Comparison of ENCODE assay signal across 8 cellular contexts in genomic region chr6:55980627-55981211, GRCh38.
A peak's percentile ranks its signal among the peaks of the same experiment; 100 is the strongest.
DNase-seq lines count a peak whose midpoint lies in the region; FAIRE-seq and TF ChIP-seq lines count a peak whose summit lies in the region.

No MANE protein-coding gene starts in this region.

- FAIRE-seq in GM18507 (lab: Jason Lieb, UNC) = peak; percentile 69
- peak; percentile 85 for FAIRE-seq in TTC549 (lab: Jason Lieb, UNC)

- H3K4me3 ChIP-seq in A673 (ENCODE audit: low read depth, low read length, poor library complexity, severe bottlenecking) = no peak overlapping the region
- no peak overlapping the region for H3K4me3 ChIP-seq in stomach

- DNase-seq in A673 (ENCODE audit: low spot score) (peak; percentile 82), GM18507 (ENCODE audit: extremely low spot score, insufficient read length, low read depth) (no peak), NCI-H1092 (lab: John Stamatoyannopoulos, UW) (peak; percentile 5), head of caudate nucleus (peak in 22 of 42 donors; percentile 2 to 74 (median 40)), stomach (no peak), activated T-cell treated with anti-CD3 and anti-CD28 coated beads for 4 hours (no peak)
- no peak for DNase-seq in activated CD4-positive, alpha-beta T cell treated with anti-CD3 and anti-CD28 coated beads, Interleukin-2, amount 50 U/mL, for 48 hours

- H3K4me1 ChIP-seq in A673 (ENCODE audit: insufficient read depth, low read length, poor library complexity, severe bottlenecking) (peaks cover 25% of the 10 kb centered on the region), stomach (no peaks in the 10 kb centered on the region)

- POLR2A ChIA-PET in A673 (lab: Charles Lee; ENCODE audit: low non-redundant PET) = interaction anchor here (0.7 kb wide), 1 partner anchor 1939 kb away, joined by 16 read pairs; no protein-coding TSS in a partner anchor

- H3K36me3 ChIP-seq in A673 (ENCODE audit: insufficient read depth, low read length, poor library complexity, severe bottlenecking) (peaks cover under 1% of the 10 kb centered on the region), stomach (no peaks in the 10 kb centered on the region)

- peaks cover 11% of the 10 kb centered on the region for H3K9me3 ChIP-seq in A673 (ENCODE audit: low read depth, low read length, poor library complexity, severe bottlenecking)
- H3K9me3 ChIP-seq in stomach = no peaks in the 10 kb centered on the region

- no peak for TF ChIP-seq EP300 in stomach (IDR thresholded peaks at IDR 0.05)

- CTCF ChIA-PET in A673 (lab: Charles Lee) = interaction anchor here (0.6 to 0.7 kb wide), 2 partner anchors 32 to 240 kb away, joined by 3 to 4 read pairs; no protein-coding TSS in a partner anchor

- 7 to 20% (median 13%) methylated on average over 1 of the region's 1 CpG for WGBS in stomach, 5 donors

- no TSS peak for BruUV-seq in A673 (replicated peaks; lab: Mats Ljungman, UMichigan)

- peak overlapping the region; percentile 48 for H3K27ac ChIP-seq in A673 (ENCODE audit: low read depth, low read length, poor library complexity, severe bottlenecking)
- H3K27ac ChIP-seq in stomach = no peak overlapping the region

- no peaks in the 10 kb centered on the region for H3K27me3 ChIP-seq in A673 (replicated peaks; ENCODE audit: insufficient read depth, low read depth, low read length, poor library complexity)
- H3K27me3 ChIP-seq in stomach = no peaks in the 10 kb centered on the region

- peak; percentile 80 for TF ChIP-seq CTCF in A673 (conservative IDR thresholded peaks at IDR 0.05; ENCODE audit: low read depth, low read length)
- TF ChIP-seq CTCF in stomach (IDR thresholded peaks at IDR 0.05) = peak in 5 of 7 experiments; percentile 42 to 64 (median 47)

- no peak for TF ChIP-seq POLR2A in stomach (IDR thresholded peaks at IDR 0.05)

- intact Hi-C loops in A673 (cut with micrococcal nuclease; ENCODE audit: unreplicated experiment) = loop anchor here (1.0 to 10.0 kb wide), 5 partner anchors 122 to 614 kb away; no protein-coding TSS in a partner anchor
- intact Hi-C loops in head of caudate nucleus (cut with DNase I) = loop anchor here (10.0 kb wide), 1 partner anchor 314 kb away; no protein-coding TSS in a partner anchor
- intact Hi-C loops in stomach (cut with DNase I; ENCODE audit: low total_unique reads) = loop anchor here (5.0 kb wide), 1 partner anchor 312 kb away; no protein-coding TSS in a partner anchor

Comparison
In these comparisons a context has a peak if more than half of its experiments do, and no peak if none do; other contexts are left out.
1. DNase-seq: peak in A673 (single experiment), NCI-H1092 (single experiment) and head of caudate nucleus (22 of 42); none in GM18507 (single experiment), stomach (single experiment), activated T-cell treated with anti-CD3 and anti-CD28 coated beads for 4 hours (single experiment) and activated CD4-positive, alpha-beta T cell treated with anti-CD3 and anti-CD28 coated beads, Interleukin-2, amount 50 U/mL, for 48 hours (0 of 2).